Comparison of ENCODE assay signal across 18 cellular contexts in the genomic region with DNA sequence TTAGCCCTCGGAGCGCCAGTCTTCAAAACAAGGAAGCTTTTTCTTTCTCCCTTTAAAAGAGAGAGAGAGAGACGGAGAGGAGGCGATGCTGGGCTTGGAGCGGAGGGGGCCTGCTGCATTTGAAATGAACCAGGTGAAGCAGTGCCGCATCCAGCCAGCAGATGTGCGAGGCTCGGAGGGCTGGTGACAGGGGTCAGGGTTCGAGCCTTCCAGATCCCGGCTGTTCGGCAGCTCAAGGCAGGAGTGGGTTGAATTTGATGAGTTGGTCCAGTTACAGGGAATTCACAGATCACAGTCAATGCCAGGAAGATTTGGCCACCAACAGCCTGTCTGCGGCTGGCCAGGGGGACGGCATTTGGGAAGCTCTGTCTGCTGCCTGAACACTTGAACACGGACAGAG. TPM values are rescaled to one million over a fixed set of nuclear protein-coding genes. Genes with fewer than 3 reads are reported as not detected.
DNase-seq lines count a peak whose midpoint lies in the region; ATAC-seq, FAIRE-seq and TF ChIP-seq lines count a peak whose summit lies in the region.
"Had no signal": no experiment of that assay in that cellular context is flagged by ENCODE, and none has a peak within 500 bp of the region (broad histone marks: within the 10 kb centered on the region; RNA-seq: fewer than 3 reads in every experiment).

No MANE protein-coding gene starts in this region.

- H4K20me1 ChIP-seq in K562 (replicated peaks; ENCODE audit: control insufficient read depth, insufficient read depth, low read length): no peaks in the 10 kb centered on the region

- TF ChIP-seq EP300 in K562 (IDR thresholded peaks at IDR 0.05; ENCODE audit: low read length): no peak

- no peak for ATAC-seq in activated naive CD8-positive, alpha-beta T cell treated with anti-CD3 and anti-CD28 coated beads, Interleukin-2, amount 50 U/mL, for 24 hours
- ATAC-seq in K562 (peak; percentile 56; the same call in 2 of the 3 replicates), HG03439 (IDR thresholded peaks at IDR 0.05; ENCODE audit: unreplicated experiment) (no peak)
- no peak for ATAC-seq in stimulated activated memory B cell treated with anti-CD40 and anti-IgM and Interleukin-4, amounts not matched to agents 10 μg/mL and 1 μg/mL and 100 μg/mL, for 72 hours
- ATAC-seq: A549, left lung had no signal

- no TSS peak for BruUV-seq in K562 (replicated peaks; lab: Mats Ljungman, UMichigan)

- H3K4me3 ChIP-seq in K562: no peak overlapping the region
- H3K4me3 ChIP-seq in muscle layer of duodenum (ENCODE audit: low read depth in 1 of 2, low read length in 2 of 2): peak overlapping the region; percentile 3 to 32
- H3K4me3 ChIP-seq in stomach smooth muscle (ENCODE audit: low read length in 2 of 2): peak overlapping the region; percentile 52 to 70
- H3K4me3 ChIP-seq: colonic mucosa, left lung had no signal

- H3K9ac ChIP-seq in K562 (ENCODE audit: insufficient read depth in 1 of 2, low read depth in 2 of 2, low read length in 2 of 2) (no peak overlapping the region), stomach smooth muscle (ENCODE audit: low read length in 2 of 2) (peak overlapping the region in 1 of 2 donors; percentile 6)

- FAIRE-seq in K562 (lab: Jason Lieb, UNC): no peak
- FAIRE-seq: A549 had no signal

- DNase-seq in activated naive CD8-positive, alpha-beta T cell treated with anti-CD3 and anti-CD28 coated beads, Interleukin-2, amount 50 U/mL, for 24 hours: no peak
- no peak for DNase-seq in K562 (ENCODE audit: extremely low read depth in 1 of 4, low spot score in 3 of 4)
- DNase-seq in NCI-H2081 treated with DMSO at 0.1 percent for 48 hours (lab: John Stamatoyannopoulos, UW): no peak
- DNase-seq: activated CD4-positive, alpha-beta T cell treated with anti-CD3 and anti-CD28 coated beads, Interleukin-2, amount 50 U/mL, for 48 hours; Caco-2; colonic mucosa; erythroblast; NCI-H146; NCI-H524; occipital lobe had no signal

- H3K4me1 ChIP-seq in K562 (replicated peaks in 1 of 2; ENCODE audit: control insufficient read depth in 2 of 2, insufficient read depth in 2 of 2, low read length in 2 of 2): peaks cover 0 to 7% of the 10 kb centered on the region in 2 experiments; a peak in 1 of 5 replicates
- H3K4me1 ChIP-seq in muscle layer of duodenum (ENCODE audit: control insufficient read depth in 1 of 2, insufficient read depth in 2 of 2, low read length in 2 of 2): peaks cover 5 to 11% of the 10 kb centered on the region in 2 donors
- H3K4me1 ChIP-seq in stomach smooth muscle (ENCODE audit: control insufficient read depth, insufficient read depth, low read length): peaks cover 25% of the 10 kb centered on the region
- H3K4me1 ChIP-seq: Caco-2, colonic mucosa had no signal

- peaks cover 24 to 80% of the 10 kb centered on the region in 2 experiments for H3K27me3 ChIP-seq in K562 (ENCODE audit: control insufficient read depth in 2 of 2, insufficient read depth in 2 of 2, low read length in 2 of 2)
- no peaks in the 10 kb centered on the region for H3K27me3 ChIP-seq in muscle layer of duodenum (ENCODE audit: low read depth, low read length)
- H3K27me3 ChIP-seq in stomach smooth muscle (ENCODE audit: control insufficient read depth in 1 of 2, insufficient read depth in 2 of 2, low read length in 2 of 2): no peaks in the 10 kb centered on the region
- H3K27me3 ChIP-seq: colonic mucosa, left lung had no signal

- H3K36me3 Mint-ChIP-seq in activated naive CD8-positive, alpha-beta T cell: no peaks in the 10 kb centered on the region
- no peaks in the 10 kb centered on the region for H3K36me3 Mint-ChIP-seq in activated naive CD8-positive, alpha-beta T cell treated with anti-CD3 and anti-CD28 coated beads, Interleukin-2, amount 50 U/mL, for 24 hours (ENCODE audit: low read depth)
- H3K36me3 Mint-ChIP-seq in stimulated activated memory B cell treated with anti-CD40 and anti-IgM and Interleukin-4, amounts not matched to agents 10 μg/mL and 1 μg/mL and 100 μg/mL, for 72 hours: no peaks in the 10 kb centered on the region

- no peaks in the 10 kb centered on the region for H3K27me3 Mint-ChIP-seq in activated naive CD8-positive, alpha-beta T cell
- no peaks in the 10 kb centered on the region for H3K27me3 Mint-ChIP-seq in activated naive CD8-positive, alpha-beta T cell treated with anti-CD3 and anti-CD28 coated beads, Interleukin-2, amount 50 U/mL, for 24 hours
- H3K27me3 Mint-ChIP-seq in stimulated activated memory B cell treated with anti-CD40 and anti-IgM and Interleukin-4, amounts not matched to agents 10 μg/mL and 1 μg/mL and 100 μg/mL, for 72 hours: peaks cover 12% of the 10 kb centered on the region

- H3K27ac Mint-ChIP-seq in activated naive CD8-positive, alpha-beta T cell: no peak overlapping the region
- H3K27ac Mint-ChIP-seq in activated naive CD8-positive, alpha-beta T cell treated with anti-CD3 and anti-CD28 coated beads, Interleukin-2, amount 50 U/mL, for 24 hours: no peak overlapping the region
- no peak overlapping the region for H3K27ac Mint-ChIP-seq in stimulated activated memory B cell treated with anti-CD40 and anti-IgM and Interleukin-4, amounts not matched to agents 10 μg/mL and 1 μg/mL and 100 μg/mL, for 72 hours
- H3K27ac Mint-ChIP-seq: activated T-helper 1 cell treated with anti-CD3 and anti-CD28 coated beads, Interleukin-12 subunit alpha, Interleukin-12 subunit beta, Interleukin-2, Interleukin-4 antibody, amounts not matched to agents 30 ng/mL and 10 ng/mL and 1 ng/mL, durations not matched to agents 14 hours and 24 hours and 36 hours had no signal

- no peak for TF ChIP-seq POLR2A in K562 (conservative IDR thresholded peaks at IDR 0.05)

- H3K27ac ChIP-seq in K562 (ENCODE audit: extremely low read depth, low read depth, low read length) (no peak overlapping the region), muscle layer of duodenum (ENCODE audit: low read length) (no peak overlapping the region), stomach smooth muscle (ENCODE audit: low read length) (no peak overlapping the region)
- H3K27ac ChIP-seq: A549, colonic mucosa, left lung had no signal

- in situ Hi-C loops in K562 (cut with MboI): no loop called here

- no peak for TF ChIP-seq RAD21 in K562 (CRISPR knock-in tag; conservative IDR thresholded peaks at IDR 0.05 in 1 of 2, IDR thresholded peaks at IDR 0.05 in 1 of 2)

- peak overlapping the region; percentile 49 for H3K4me3 Mint-ChIP-seq in activated naive CD8-positive, alpha-beta T cell
- no peak overlapping the region for H3K4me3 Mint-ChIP-seq in activated naive CD8-positive, alpha-beta T cell treated with anti-CD3 and anti-CD28 coated beads, Interleukin-2, amount 50 U/mL, for 24 hours
- H3K4me3 Mint-ChIP-seq in stimulated activated memory B cell treated with anti-CD40 and anti-IgM and Interleukin-4, amounts not matched to agents 10 μg/mL and 1 μg/mL and 100 μg/mL, for 72 hours: no peak overlapping the region
- H3K4me3 Mint-ChIP-seq: activated T-helper 1 cell treated with anti-CD3 and anti-CD28 coated beads, Interleukin-12 subunit alpha, Interleukin-12 subunit beta, Interleukin-2, Interleukin-4 antibody, amounts not matched to agents 30 ng/mL and 10 ng/mL and 1 ng/mL, durations not matched to agents 14 hours and 24 hours and 36 hours had no signal

- H3K36me3 ChIP-seq in K562 (ENCODE audit: control insufficient read depth, insufficient read depth, low read length): no peaks in the 10 kb centered on the region
- H3K36me3 ChIP-seq in muscle layer of duodenum (ENCODE audit: control insufficient read depth in 1 of 2, insufficient read depth in 2 of 2, low read length in 2 of 2): no peaks in the 10 kb centered on the region
- H3K36me3 ChIP-seq in stomach smooth muscle (ENCODE audit: control insufficient read depth in 2 of 2, insufficient read depth in 2 of 2, low read length in 2 of 2): no peaks in the 10 kb centered on the region
- H3K36me3 ChIP-seq: colonic mucosa, left lung had no signal

- POLR2A ChIA-PET in K562 (lab: Yijun Ruan, JAX): no interaction called here

- CTCF ChIA-PET in K562 (lab: Yijun Ruan, JAX; ENCODE audit: low intra/inter-chr PET ratio): no interaction called here

- intact Hi-C loops in K562 (cut with micrococcal nuclease): loop anchor here (10.0 kb wide), 1 partner anchor 314 kb away; no protein-coding TSS in a partner anchor

- H3K4me2 ChIP-seq in K562 (ENCODE audit: insufficient read depth, low read length): no peak overlapping the region; the same call in 1 of the 2 replicates

- no peaks in the 10 kb centered on the region for H3K9me1 ChIP-seq in K562 (ENCODE audit: control insufficient read depth, insufficient read depth, low read length)

- no peak for TF ChIP-seq CTCF in K562 (IDR thresholded peaks at IDR 0.05 in 2 of 3, conservative IDR thresholded peaks at IDR 0.05 in 1 of 3; ENCODE audit: insufficient read depth in 2 of 3, low read depth in 1 of 3, low read length in 3 of 3)

- H2AFZ ChIP-seq in K562 (ENCODE audit: low read depth, low read length): no peak overlapping the region

- H3K9me3 Mint-ChIP-seq in activated naive CD8-positive, alpha-beta T cell (ENCODE audit: low read depth): no peaks in the 10 kb centered on the region
- no peaks in the 10 kb centered on the region for H3K9me3 Mint-ChIP-seq in activated naive CD8-positive, alpha-beta T cell treated with anti-CD3 and anti-CD28 coated beads, Interleukin-2, amount 50 U/mL, for 24 hours
- H3K9me3 Mint-ChIP-seq in stimulated activated memory B cell treated with anti-CD40 and anti-IgM and Interleukin-4, amounts not matched to agents 10 μg/mL and 1 μg/mL and 100 μg/mL, for 72 hours: no peaks in the 10 kb centered on the region
- H3K9me3 Mint-ChIP-seq: activated T-helper 1 cell treated with anti-CD3 and anti-CD28 coated beads, Interleukin-12 subunit alpha, Interleukin-12 subunit beta, Interleukin-2, Interleukin-4 antibody, amounts not matched to agents 30 ng/mL and 10 ng/mL and 1 ng/mL, durations not matched to agents 14 hours and 24 hours and 36 hours had no signal

- peaks cover 15% of the 10 kb centered on the region for H3K4me1 Mint-ChIP-seq in activated naive CD8-positive, alpha-beta T cell (ENCODE audit: low read depth)
- H3K4me1 Mint-ChIP-seq in activated naive CD8-positive, alpha-beta T cell treated with anti-CD3 and anti-CD28 coated beads, Interleukin-2, amount 50 U/mL, for 24 hours: peaks cover 7% of the 10 kb centered on the region
- H3K4me1 Mint-ChIP-seq in stimulated activated memory B cell treated with anti-CD40 and anti-IgM and Interleukin-4, amounts not matched to agents 10 μg/mL and 1 μg/mL and 100 μg/mL, for 72 hours: peaks cover 11% of the 10 kb centered on the region

- H3K9me3 ChIP-seq in K562 (replicated peaks; ENCODE audit: control insufficient read depth, insufficient read depth, low read depth, low read length) (no peaks in the 10 kb centered on the region), muscle layer of duodenum (ENCODE audit: control insufficient read depth in 1 of 2, low read length in 2 of 2) (peaks cover 0 to 3% of the 10 kb centered on the region in 2 donors), stomach smooth muscle (ENCODE audit: control insufficient read depth in 2 of 2, low read length in 2 of 2) (no peaks in the 10 kb centered on the region)
- H3K9me3 ChIP-seq: A549, Caco-2, colonic mucosa, left lung had no signal

- 1% methylated on average over 10 of the region's 14 CpGs for WGBS in K562 (ENCODE audit: insufficient coverage, low coverage, missing lambda C conversion rate)

- no peaks in the 10 kb centered on the region for H3K79me2 ChIP-seq in K562 (ENCODE audit: control insufficient read depth, insufficient read depth, low read length)

RNA-seq across cellular contexts. Expression of gene PTGR3, which starts 48.6 kb away (rescaled TPM):
- total RNA-seq in K562 (2011; cell fraction: chromatin; rRNA removed; ENCODE audit: low replicate concordance): 19.9 and 21.0 TPM in 2 replicates
- total RNA-seq in K562 (2011; cell fraction: nucleolus; rRNA removed): 8.7 and 10.8 TPM in 2 replicates
- 13.4 and 16.2 TPM in 2 replicates for total RNA-seq in K562 (2011; cell fraction: nucleoplasm; rRNA removed)
- total RNA-seq in K562 (2014; rRNA removed) (5.7 and 8.8 TPM in 2 replicates), K562 (2014; rRNA removed; fragmentation: Illumina TruSeq; extraction: Trizol) (15.3 and 16.4 TPM in 2 replicates), K562 (2015; rRNA removed; fragmentation: Illumina TruSeq; extraction: Trizol) (9.7 and 9.9 TPM in 2 replicates), K562 (2021) (29.9 and 32.3 TPM in 2 replicates)
- polyA plus RNA-seq in K562 (2011; rRNA removed) (29.9 and 32.1 TPM in 2 replicates), K562 (2014; fragmentation: Illumina TruSeq; extraction: Trizol) (22.7 and 23.8 TPM in 2 replicates), K562 (2014; fragmentation: Nextera tagmentation; extraction: Ambion mirVana) (1 to 10 TPM; 4.1 to 5.7 TPM), K562 (2014; rRNA removed) (13.9 and 21.0 TPM in 2 replicates)
- 14.2 and 21.6 TPM in 2 replicates for polyA plus RNA-seq in K562 (2011; cell fraction: cytosol; rRNA removed)
- polyA plus RNA-seq in K562 (2011; cell fraction: nucleus; rRNA removed): 24.9 and 28.3 TPM in 2 replicates
- polyA plus RNA-seq in K562 (2012): 20.7 and 23.2 TPM in 2 replicates
- polyA minus RNA-seq in K562 (2011; rRNA and poly(A)+ RNA removed): 35.1 and 37.3 TPM in 2 replicates
- 10.6 and 18.4 TPM in 2 replicates for polyA minus RNA-seq in K562 (2011; cell fraction: cytosol; rRNA and poly(A)+ RNA removed)
- 10.1 and 23.2 TPM in 2 replicates for polyA minus RNA-seq in K562 (2011; cell fraction: nucleus; rRNA and poly(A)+ RNA removed)

RNA-seq across cellular contexts. Expression of gene TSHZ1, which starts 50.3 kb away (rescaled TPM):
- total RNA-seq in K562 (2011; cell fraction: chromatin; rRNA removed; ENCODE audit: low replicate concordance): 1.8 and 2.1 TPM in 2 replicates
- total RNA-seq in K562 (2011; cell fraction: nucleolus; rRNA removed): 1.0 and 1.4 TPM in 2 replicates
- 1.5 and 1.9 TPM in 2 replicates for total RNA-seq in K562 (2011; cell fraction: nucleoplasm; rRNA removed)
- total RNA-seq in K562 (2014; rRNA removed) (4.1 and 4.8 TPM in 2 replicates), K562 (2014; rRNA removed; fragmentation: Illumina TruSeq; extraction: Trizol) (2.7 TPM in 2 replicates), K562 (2015; rRNA removed; fragmentation: Illumina TruSeq; extraction: Trizol) (3.6 TPM in 2 replicates), K562 (2021) (6.3 and 7.2 TPM in 2 replicates)
- polyA plus RNA-seq in K562 (2011; rRNA removed) (1.5 and 2.5 TPM in 2 replicates), K562 (2014; fragmentation: Illumina TruSeq; extraction: Trizol) (4.5 and 5.3 TPM in 2 replicates), K562 (2014; fragmentation: Nextera tagmentation; extraction: Ambion mirVana) (1 to 10 TPM; 1.1 TPM), K562 (2014; rRNA removed) (2.6 and 2.9 TPM in 2 replicates)
- polyA plus RNA-seq in K562 (2011; cell fraction: cytosol; rRNA removed): 2.0 TPM in 2 replicates
- 2.0 and 2.4 TPM in 2 replicates for polyA plus RNA-seq in K562 (2011; cell fraction: nucleus; rRNA removed)
- 4.6 and 5.5 TPM in 2 replicates for polyA plus RNA-seq in K562 (2012)
- 1.9 and 2.6 TPM in 2 replicates for polyA minus RNA-seq in K562 (2011; rRNA and poly(A)+ RNA removed)
- polyA minus RNA-seq in K562 (2011; cell fraction: cytosol; rRNA and poly(A)+ RNA removed): 3.2 and 4.6 TPM in 2 replicates
- polyA minus RNA-seq in K562 (2011; cell fraction: nucleus; rRNA and poly(A)+ RNA removed): 1.9 and 2.7 TPM in 2 replicates
